In genomic region chr2:217737127-217737526, GRCh38 we compare ENCODE assay signal across 16 cellular contexts.
DNase-seq lines count a peak whose midpoint lies in the region; ATAC-seq and TF ChIP-seq lines count a peak whose summit lies in the region.
"Had no signal": no experiment of that assay in that cellular context is flagged by ENCODE, and none has a peak within 500 bp of the region (broad histone marks: within the 10 kb centered on the region; RNA-seq: fewer than 3 reads in every experiment).

No MANE protein-coding gene starts in this region.

- DNase-seq in OCI-M1 (lab: John Stamatoyannopoulos, UW) (peak; percentile 38), glomerular visceral epithelial cell (ENCODE audit: extremely low spot score) (peak; percentile 17), nephron progenitor cell (no peak), thyroid gland (peak; percentile 27 to 40), NCI-H128 (lab: John Stamatoyannopoulos, UW; ENCODE audit: unreplicated experiment) (no peak), NCI-H2107 treated with DMSO at 0.1 percent for 48 hours (lab: John Stamatoyannopoulos, UW; ENCODE audit: unreplicated experiment) (no peak)
- DNase-seq: Caco-2, NCI-H1092, NCI-H1694 treated with DMSO at 0.1 percent for 48 hours, NCI-H446, NCI-H748 treated with DMSO at 0.1 percent for 48 hours, SHP77 treated with DMSO at 0.1 percent for 48 hours had no signal

- no peaks in the 10 kb centered on the region for H3K9me3 ChIP-seq in thyroid gland
- H3K9me3 ChIP-seq: Caco-2 had no signal

- H3K27ac ChIP-seq in thyroid gland, result peak overlapping the region in 1 of 3 donors; percentile 29
- H3K27ac ChIP-seq: C4-2B had no signal

- intact Hi-C loops in thyroid gland (cut with DNase I), result no loop called here

- no peak for TF ChIP-seq POLR2A in thyroid gland (IDR thresholded peaks at IDR 0.05)

- no peaks in the 10 kb centered on the region for H3K36me3 ChIP-seq in thyroid gland

- H3K36me3 Mint-ChIP-seq in nephron progenitor cell (ENCODE audit: low read depth), result peaks cover 16% of the 10 kb centered on the region

- no peak overlapping the region for H3K4me3 Mint-ChIP-seq in nephron progenitor cell

- TF ChIP-seq CTCF in nephron progenitor cell (IDR thresholded peaks at IDR 0.05), result no peak
- TF ChIP-seq CTCF in thyroid gland (IDR thresholded peaks at IDR 0.05), result no peak

- H3K27ac Mint-ChIP-seq in nephron progenitor cell, result peak overlapping the region; percentile 3

- ATAC-seq in HG03342 (IDR thresholded peaks at IDR 0.05; ENCODE audit: unreplicated experiment), result no peak
- ATAC-seq: HCT116, Panc1 had no signal

- no peaks in the 10 kb centered on the region for H3K9me3 Mint-ChIP-seq in nephron progenitor cell

- peaks cover 8% of the 10 kb centered on the region for H3K27me3 Mint-ChIP-seq in nephron progenitor cell (ENCODE audit: low read depth, poor library complexity)

- H3K4me1 Mint-ChIP-seq in nephron progenitor cell, result peaks cover 37% of the 10 kb centered on the region

- H3K4me1 ChIP-seq in thyroid gland, result peaks cover 13 to 31% of the 10 kb centered on the region in 2 donors
- H3K4me1 ChIP-seq: Caco-2 had no signal

- WGBS in thyroid gland, 2 donors, result 70 to 71% methylated on average over 1 of the region's 1 CpG

- no peak overlapping the region for H3K4me3 ChIP-seq in thyroid gland (replicated peaks in 1 of 3)

- no peaks in the 10 kb centered on the region for H3K27me3 ChIP-seq in thyroid gland

Comparison
In these comparisons a context has a peak if more than half of its experiments do, and no peak if none do; other contexts are left out.
1. DNase-seq: peak in OCI-M1 (single experiment), glomerular visceral epithelial cell (single experiment) and thyroid gland (2 of 2); none in nephron progenitor cell (single experiment), NCI-H128 (single experiment) and NCI-H2107 treated with DMSO at 0.1 percent for 48 hours (single experiment).